8 cellular contexts compared by ENCODE assay signal in genomic region chr3:15601046-15601398, GRCh38. TPM values are rescaled to one million over a fixed set of nuclear protein-coding genes. Genes with fewer than 3 reads are reported as not detected.
A peak's percentile ranks its signal among the peaks of the same experiment; 100 is the strongest.
DNase-seq lines count a peak whose midpoint lies in the region; ATAC-seq and FAIRE-seq lines count a peak whose summit lies in the region.

No MANE protein-coding gene starts in this region.

- no peak for DNase-seq in caudate nucleus (lab: John Stamatoyannopoulos, UW)
- DNase-seq in HTR-8/SVneo (ENCODE audit: insufficient read length, low spot score) = no peak
- no peak for DNase-seq in NOMO-1 treated with DMSO at 0.1 percent for 48 hours (lab: John Stamatoyannopoulos, UW; ENCODE audit: unreplicated experiment)
- DNase-seq in NCI-H1105 (lab: John Stamatoyannopoulos, UW) = no peak

- H3K4me1 ChIP-seq in ACC112 (ENCODE audit: control insufficient read depth, insufficient read depth, low read length, unreplicated experiment) (peaks cover 8% of the 10 kb centered on the region), mononuclear cell (ENCODE audit: insufficient read depth, low read length) (peaks cover 20% of the 10 kb centered on the region)

- H2AFZ ChIP-seq in ACC112 (ENCODE audit: low read length, unreplicated experiment) = peak overlapping the region; percentile 93

- no peaks in the 10 kb centered on the region for H3K9me3 ChIP-seq in mononuclear cell (ENCODE audit: low read depth, low read length)

- H3K79me2 ChIP-seq in ACC112 (ENCODE audit: control insufficient read depth, insufficient read depth, low read length, unreplicated experiment) = peaks cover 8% of the 10 kb centered on the region

- H3K36me3 ChIP-seq in ACC112 (ENCODE audit: insufficient read depth, low read length) = peaks cover 17% of the 10 kb centered on the region

- no peak for FAIRE-seq in HTR-8/SVneo (lab: Jason Lieb, UNC)

- ATAC-seq in GM21360 (IDR thresholded peaks at IDR 0.05; ENCODE audit: unreplicated experiment) (peak; percentile 13), HG03575 (IDR thresholded peaks at IDR 0.05; ENCODE audit: extremely low read depth, insufficient number of reproducible peaks, low FRiP score, unreplicated experiment) (peak; percentile 1)

- peak overlapping the region; percentile 44; the same call in 1 of the 2 replicates for H3K27ac ChIP-seq in ACC112 (ENCODE audit: low read depth, low read length)
- peak overlapping the region; percentile 96 for H3K27ac ChIP-seq in caudate nucleus (ENCODE audit: low read depth, low read length)

- H3K4me3 ChIP-seq in ACC112 (ENCODE audit: low read depth, low read length) (peak overlapping the region; percentile 84), mononuclear cell (ENCODE audit: low read length) (peak overlapping the region; percentile 79)

- H3K27me3 ChIP-seq in ACC112 (ENCODE audit: insufficient read depth, low read length) (no peaks in the 10 kb centered on the region), mononuclear cell (ENCODE audit: insufficient read depth, low read length) (no peaks in the 10 kb centered on the region)

RNA-seq across cellular contexts. Expression of gene HACL1, which starts 0.3 kb away (rescaled TPM):
- 39.3 TPM for total RNA-seq in mononuclear cell

RNA-seq across cellular contexts. Expression of gene BTD, which starts 0.5 kb away (rescaled TPM):
- total RNA-seq in mononuclear cell = 16.7 TPM
